ENCODE assay signal across 1 cellular context in the genomic region with DNA sequence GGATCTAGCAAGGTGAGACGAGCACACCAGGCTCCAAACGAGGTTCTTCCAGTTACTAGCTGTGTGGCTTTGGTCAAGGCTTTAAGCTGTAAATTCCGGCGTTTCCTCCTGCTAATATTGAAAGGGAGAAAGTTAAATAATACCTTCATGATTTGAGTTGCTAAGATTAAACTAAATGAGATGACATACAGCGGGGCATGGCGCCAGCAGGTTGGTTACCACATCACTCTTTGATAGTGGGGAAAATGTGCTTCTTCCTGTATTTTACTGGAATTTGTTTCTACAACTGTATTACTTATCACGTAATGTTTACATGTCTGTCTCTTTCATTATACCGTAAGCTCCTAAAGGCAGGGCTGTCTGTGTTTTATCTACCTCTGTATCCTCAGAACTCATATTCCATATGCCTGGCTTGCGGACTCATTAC.
TF ChIP-seq lines count a peak whose summit lies in the region.

No MANE protein-coding gene starts in this region.

TF ChIP-seq in IMR-90, 13 proteins besides CTCF, POLR2A, EP300 and RAD21 (continued from another document):
- TF ChIP-seq BHLHE40 (IDR thresholded peaks at IDR 0.05; ENCODE audit: low read depth, low read length) (no peak), NFE2L2 (IDR thresholded peaks at IDR 0.05; ENCODE audit: low read depth, low read length) (no peak)
TF ChIP-seq in IMR-90: peak in this region for 1.
